In the genomic region with DNA sequence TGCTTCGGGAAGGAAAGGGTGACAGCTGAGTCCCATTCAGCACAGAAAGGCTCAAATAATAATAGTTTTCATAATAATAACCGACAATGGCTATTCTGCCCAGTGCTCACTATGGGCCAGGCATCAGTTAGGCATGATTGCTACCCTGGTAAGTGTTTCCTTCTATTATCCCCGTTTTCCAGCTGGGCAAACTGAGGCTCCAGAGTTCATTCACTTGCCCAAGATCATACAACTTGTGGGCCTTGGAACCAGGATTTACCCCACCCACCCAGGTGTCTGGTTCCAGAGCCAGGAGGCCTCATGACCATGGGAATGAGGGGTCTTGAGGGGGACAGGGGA, we compare ENCODE assay signal across 8 cellular contexts. TPM values are rescaled to one million over a fixed set of nuclear protein-coding genes. Genes with fewer than 3 reads are reported as not detected.
DNase-seq lines count a peak whose midpoint lies in the region; ATAC-seq and TF ChIP-seq lines count a peak whose summit lies in the region.

No MANE protein-coding gene starts in this region.

- H3K4me1 ChIP-seq in adipocyte (ENCODE audit: control insufficient read depth, insufficient read depth, low read length) (peaks cover 24% of the 10 kb centered on the region), liver (ENCODE audit: control insufficient read depth in 4 of 4, insufficient read depth in 4 of 4, low read length in 3 of 4) (peaks cover 5 to 36% (median 18%) of the 10 kb centered on the region in 4 donors)

- H3K27ac Mint-ChIP-seq in activated naive CD4-positive, alpha-beta T cell treated with anti-CD3 and anti-CD28 coated beads, Interleukin-2, amount 10 ng/mL, durations not matched to agents 7 days and 5 days, result no peak overlapping the region
- peak overlapping the region; percentile 65 for H3K27ac Mint-ChIP-seq in type B pancreatic cell

- H3K36me3 Mint-ChIP-seq in activated naive CD4-positive, alpha-beta T cell treated with anti-CD3 and anti-CD28 coated beads, Interleukin-2, amount 10 ng/mL, durations not matched to agents 7 days and 5 days, result no peaks in the 10 kb centered on the region
- H3K36me3 Mint-ChIP-seq in type B pancreatic cell, result no peaks in the 10 kb centered on the region

- TF ChIP-seq CTCF in liver (IDR thresholded peaks at IDR 0.05; ENCODE audit: low read depth, low read length, missing input control) (no peak), type B pancreatic cell (conservative IDR thresholded peaks at IDR 0.05) (no peak)

- no peak for DNase-seq in activated naive CD4-positive, alpha-beta T cell treated with anti-CD3 and anti-CD28 coated beads, Interleukin-2, amount 10 ng/mL, durations not matched to agents 7 days and 5 days
- DNase-seq in activated naive CD4-positive, alpha-beta T cell treated with anti-CD3 and anti-CD28 coated beads, Interleukin-2, amount 50 U/mL, for 16 hours, result no peak
- DNase-seq in adipocyte (ENCODE audit: low read depth), result no peak
- DNase-seq in type B pancreatic cell (ENCODE audit: extremely low spot score, unreplicated experiment), result no peak
- no peak for DNase-seq in NCI-H1092 treated with DMSO at 0.1 percent for 48 hours (lab: John Stamatoyannopoulos, UW)

- H3K4me3 ChIP-seq in adipocyte (ENCODE audit: low read length) (peak overlapping the region; percentile 92), liver (ENCODE audit: low read depth in 1 of 3, low read length in 3 of 3) (peak overlapping the region; percentile 47 to 74 (median 72))

- ATAC-seq in GM18868 (IDR thresholded peaks at IDR 0.05; ENCODE audit: unreplicated experiment) (no peak), GM19463 (IDR thresholded peaks at IDR 0.05; ENCODE audit: unreplicated experiment) (no peak)

- peak overlapping the region; percentile 86 to 89 for H3K27ac ChIP-seq in liver (ENCODE audit: low read depth in 1 of 2, low read length in 2 of 2)

- peak overlapping the region; percentile 80 for H3K4me3 Mint-ChIP-seq in activated naive CD4-positive, alpha-beta T cell treated with anti-CD3 and anti-CD28 coated beads, Interleukin-2, amount 10 ng/mL, durations not matched to agents 7 days and 5 days
- H3K4me3 Mint-ChIP-seq in type B pancreatic cell, result peak overlapping the region; percentile 87

- peaks cover 20% of the 10 kb centered on the region for H3K27me3 Mint-ChIP-seq in activated naive CD4-positive, alpha-beta T cell treated with anti-CD3 and anti-CD28 coated beads, Interleukin-2, amount 10 ng/mL, durations not matched to agents 7 days and 5 days
- no peaks in the 10 kb centered on the region for H3K27me3 Mint-ChIP-seq in type B pancreatic cell

- H3K9me3 ChIP-seq in adipocyte (ENCODE audit: control insufficient read depth, low read length) (no peaks in the 10 kb centered on the region), liver (ENCODE audit: control insufficient read depth in 4 of 4, low read length in 3 of 4) (no peaks in the 10 kb centered on the region)

- no peaks in the 10 kb centered on the region for H3K27me3 ChIP-seq in adipocyte (replicated peaks; ENCODE audit: control insufficient read depth, insufficient read depth, low read length)
- H3K27me3 ChIP-seq in liver (ENCODE audit: control insufficient read depth in 4 of 4, insufficient read depth in 4 of 4, low read length in 3 of 4), result no peaks in the 10 kb centered on the region

- H3K4me1 Mint-ChIP-seq in activated naive CD4-positive, alpha-beta T cell treated with anti-CD3 and anti-CD28 coated beads, Interleukin-2, amount 10 ng/mL, durations not matched to agents 7 days and 5 days, result peaks cover 15% of the 10 kb centered on the region
- H3K4me1 Mint-ChIP-seq in type B pancreatic cell (ENCODE audit: unreplicated experiment), result peaks cover 20% of the 10 kb centered on the region

- no peak for TF ChIP-seq RAD21 in liver (IDR thresholded peaks at IDR 0.05)

- whole genome bisulfite sequencing in liver, result 5% methylated on average over 3 of the region's 3 CpGs

- H3K9me3 Mint-ChIP-seq in activated naive CD4-positive, alpha-beta T cell treated with anti-CD3 and anti-CD28 coated beads, Interleukin-2, amount 10 ng/mL, durations not matched to agents 7 days and 5 days, result no peaks in the 10 kb centered on the region
- no peaks in the 10 kb centered on the region for H3K9me3 Mint-ChIP-seq in type B pancreatic cell

- CTCF ChIA-PET in activated naive CD4-positive, alpha-beta T cell treated with anti-CD3 and anti-CD28 coated beads, Interleukin-2, amount 10 ng/mL, durations not matched to agents 7 days and 5 days (lab: Charles Lee), result interaction anchor here (0.9 kb wide), 1 partner anchor 32 kb away, joined by 3 read pairs; no protein-coding TSS in a partner anchor

- peak overlapping the region; percentile 87 for H3K9ac ChIP-seq in adipocyte (ENCODE audit: low read length)
- H3K9ac ChIP-seq in liver (ENCODE audit: low read depth in 1 of 2, low read length in 2 of 2), result peak overlapping the region; percentile 33 to 70

- H3K36me3 ChIP-seq in adipocyte (ENCODE audit: control insufficient read depth, insufficient read depth, low read length, severe bottlenecking), result no peaks in the 10 kb centered on the region
- no peaks in the 10 kb centered on the region for H3K36me3 ChIP-seq in liver (ENCODE audit: control insufficient read depth in 4 of 4, insufficient read depth in 3 of 4, low read depth in 1 of 4, low read length in 3 of 4)

TF ChIP-seq in liver, 16 proteins besides CTCF, POLR2A, EP300 and RAD21:
- TF ChIP-seq SP1 (IDR thresholded peaks at IDR 0.05), result no peak
- TF ChIP-seq RXRA (IDR thresholded peaks at IDR 0.05), result no peak
- TF ChIP-seq NR2F2 (IDR thresholded peaks at IDR 0.05), result no peak

RNA-seq across cellular contexts. Expression of gene PLOD1, which starts 0.5 kb away (rescaled TPM):
- 10 to 100 TPM; 54.9 to 82.9 TPM for total RNA-seq in liver
- polyA plus RNA-seq in liver, result 10 to 100 TPM; 48.0 to 73.0 TPM
- 81.8 and 110 TPM in 2 replicates for total RNA-seq in type B pancreatic cell (ENCODE audit: low replicate concordance)

RNA-seq across cellular contexts. Expression of gene KIAA2013, which starts 8.8 kb away (rescaled TPM):
- total RNA-seq in liver, result 10 to 100 TPM; 26.3 to 77.5 TPM
- polyA plus RNA-seq in liver, result 10 to 100 TPM; 16.8 to 39.6 TPM
- total RNA-seq in type B pancreatic cell (ENCODE audit: low replicate concordance), result 39.5 and 50.3 TPM in 2 replicates

RNA-seq across cellular contexts. Expression of gene MFN2, which starts 45.2 kb away (rescaled TPM):
- 10 to 100 TPM; 36.0 to 87.8 TPM for total RNA-seq in liver
- 10 to 100 TPM; 17.2 to 50.4 TPM for polyA plus RNA-seq in liver
- total RNA-seq in type B pancreatic cell (ENCODE audit: low replicate concordance), result 71.4 and 72.3 TPM in 2 replicates
